ENCODE assay signal across 14 cellular contexts in genomic region chr18:9741461-9741820, GRCh38. TPM values are rescaled to one million over a fixed set of nuclear protein-coding genes. Genes with fewer than 3 reads are reported as not detected.
DNase-seq lines count a peak whose midpoint lies in the region; ATAC-seq and TF ChIP-seq lines count a peak whose summit lies in the region.
"Had no signal": no experiment of that assay in that cellular context is flagged by ENCODE, and none has a peak within 500 bp of the region (broad histone marks: within the 10 kb centered on the region; RNA-seq: fewer than 3 reads in every experiment).

No MANE protein-coding gene starts in this region.

- H3K9me2 ChIP-seq in Karpas-422 (replicated peaks; ENCODE audit: insufficient read depth, low read length), result no peaks in the 10 kb centered on the region

- H3K4me2 ChIP-seq in Karpas-422 (ENCODE audit: low read depth, low read length, poor library complexity, severe bottlenecking), result no peak overlapping the region
- H3K4me2 ChIP-seq in neural progenitor cell, result no peak overlapping the region

- H3K79me2 ChIP-seq in Karpas-422 (ENCODE audit: low read length) (no peaks in the 10 kb centered on the region), neural progenitor cell (ENCODE audit: low read depth) (no peaks in the 10 kb centered on the region)

- WGBS in tibial nerve, 2 donors, result 73 to 86% methylated on average over 7 of the region's 7 CpGs

- no peak for TF ChIP-seq EP300 in tibial nerve (IDR thresholded peaks at IDR 0.05)

- H3K36me3 ChIP-seq in Karpas-422 (ENCODE audit: insufficient read depth, low read length) (no peaks in the 10 kb centered on the region), neural progenitor cell (no peaks in the 10 kb centered on the region), tibial nerve (no peaks in the 10 kb centered on the region)

- H3K27me3 ChIP-seq in Karpas-422 (ENCODE audit: low read length), result no peaks in the 10 kb centered on the region
- no peaks in the 10 kb centered on the region for H3K27me3 ChIP-seq in neural progenitor cell
- no peaks in the 10 kb centered on the region for H3K27me3 ChIP-seq in tibial nerve

- no peak for TF ChIP-seq POLR2A in tibial nerve (IDR thresholded peaks at IDR 0.05)

- no peak overlapping the region for H3K9ac ChIP-seq in Karpas-422 (ENCODE audit: low read length)
- H3K9ac ChIP-seq in neural progenitor cell, result no peak overlapping the region

- H3K4me1 Mint-ChIP-seq in dendritic cell treated with granulocyte-macrophage colony-stimulating factor and Interleukin-4, amounts not matched to agents 40 ng/mL and 50 ng/mL, for 4 days (ENCODE audit: low read depth), result peaks cover 77% of the 10 kb centered on the region
- H3K4me1 Mint-ChIP-seq in neural progenitor cell (peaks cover 48% of the 10 kb centered on the region), MCF 10A (ENCODE audit: insufficient read depth, unreplicated experiment) (peaks cover 29% of the 10 kb centered on the region)
- H3K4me1 Mint-ChIP-seq in activated T-cell treated with anti-CD3 and anti-CD28 coated beads, Interleukin-2, amount 50 U/mL, for 72 hours (ENCODE audit: low read depth), result no peaks in the 10 kb centered on the region
- H3K4me1 Mint-ChIP-seq: activated naive CD8-positive, alpha-beta T cell treated with anti-CD3 and anti-CD28 coated beads for 36 hours; natural killer cell had no signal

- H3K9me3 ChIP-seq in Karpas-422 (ENCODE audit: low read length), result no peaks in the 10 kb centered on the region
- H3K9me3 ChIP-seq in neural progenitor cell (ENCODE audit: low read depth), result no peaks in the 10 kb centered on the region
- no peaks in the 10 kb centered on the region for H3K9me3 ChIP-seq in tibial nerve

- ATAC-seq in GM21381 (IDR thresholded peaks at IDR 0.05; ENCODE audit: unreplicated experiment), result no peak
- ATAC-seq in activated T-cell treated with anti-CD3 and anti-CD28 coated beads, Interleukin-2, amount 50 U/mL, for 72 hours (replicated peaks in 1 of 2), result no peak
- ATAC-seq: natural killer cell had no signal

- no peaks in the 10 kb centered on the region for H3K9me3 Mint-ChIP-seq in dendritic cell treated with granulocyte-macrophage colony-stimulating factor and Interleukin-4, amounts not matched to agents 40 ng/mL and 50 ng/mL, for 4 days
- H3K9me3 Mint-ChIP-seq in neural progenitor cell (no peaks in the 10 kb centered on the region), MCF 10A (ENCODE audit: unreplicated experiment) (peaks cover 8% of the 10 kb centered on the region)
- H3K9me3 Mint-ChIP-seq in activated T-cell treated with anti-CD3 and anti-CD28 coated beads, Interleukin-2, amount 50 U/mL, for 72 hours, result no peaks in the 10 kb centered on the region
- H3K9me3 Mint-ChIP-seq: activated naive CD8-positive, alpha-beta T cell treated with anti-CD3 and anti-CD28 coated beads for 36 hours; natural killer cell; stimulated activated naive CD8-positive, alpha-beta T cell treated with anti-CD3 and anti-CD28 coated beads, Interleukin-15, Interleukin-2, amounts not matched to agents 100 ng/mL and 50 ng/mL, for 24 hours had no signal

- CTCF ChIA-PET in MCF 10A (lab: Yijun Ruan, JAX), result no interaction called here

- H3K27ac ChIP-seq in Karpas-422 (ENCODE audit: low read length) (no peak overlapping the region), neural progenitor cell (no peak overlapping the region), tibial nerve (peak overlapping the region in 3 of 4 donors; percentile 22 to 74 (median 42))

- peak; percentile 0 for DNase-seq in Karpas-422
- DNase-seq in neural progenitor cell (ENCODE audit: low spot score), result no peak
- no peak for DNase-seq in tibial nerve (ENCODE audit: low spot score in 2 of 2)
- DNase-seq in activated T-cell treated with anti-CD3 and anti-CD28 coated beads, Interleukin-2, amount 50 U/mL, for 72 hours, result no peak
- no peak for DNase-seq in MCF 10A (ENCODE audit: unreplicated experiment)
- DNase-seq: activated CD4-positive, alpha-beta T cell treated with anti-CD3 and anti-CD28 coated beads for 4 hours; activated naive CD8-positive, alpha-beta T cell treated with anti-CD3 and anti-CD28 coated beads for 36 hours; natural killer cell; NCI-H2029; NCI-H748 treated with DMSO at 0.1 percent for 48 hours; T-helper 2 cell had no signal

- H3K36me3 Mint-ChIP-seq in dendritic cell treated with granulocyte-macrophage colony-stimulating factor and Interleukin-4, amounts not matched to agents 40 ng/mL and 50 ng/mL, for 4 days (ENCODE audit: low read depth), result peaks cover 45% of the 10 kb centered on the region
- H3K36me3 Mint-ChIP-seq in neural progenitor cell (no peaks in the 10 kb centered on the region), MCF 10A (ENCODE audit: insufficient read depth, unreplicated experiment) (no peaks in the 10 kb centered on the region)
- H3K36me3 Mint-ChIP-seq in activated T-cell treated with anti-CD3 and anti-CD28 coated beads, Interleukin-2, amount 50 U/mL, for 72 hours (ENCODE audit: insufficient read depth in 2 of 2), result peaks cover 0 to 2% of the 10 kb centered on the region in 2 donors
- H3K36me3 Mint-ChIP-seq: activated naive CD8-positive, alpha-beta T cell treated with anti-CD3 and anti-CD28 coated beads for 36 hours; natural killer cell had no signal

- no peaks in the 10 kb centered on the region for H3F3A ChIP-seq in neural progenitor cell (ENCODE audit: low read depth)

- BruUV-seq in MCF 10A (replicated peaks; lab: Mats Ljungman, UMichigan), result no TSS peak

- H2AFZ ChIP-seq in Karpas-422 (ENCODE audit: low read length) (no peak overlapping the region), neural progenitor cell (replicated peaks) (peak overlapping the region; percentile 81)

- intact Hi-C loops in dendritic cell treated with granulocyte-macrophage colony-stimulating factor and Interleukin-4, amounts not matched to agents 40 ng/mL and 50 ng/mL, for 4 days (cut with micrococcal nuclease), result no loop called here
- intact Hi-C loops in MCF 10A (cut with micrococcal nuclease), result no loop called here

- TF ChIP-seq CTCF in neural progenitor cell (IDR thresholded peaks at IDR 0.05) (no peak), tibial nerve (IDR thresholded peaks at IDR 0.05) (no peak), MCF 10A (IDR thresholded peaks at IDR 0.05; ENCODE audit: unreplicated experiment) (no peak)

- peak overlapping the region; percentile 64 for H3K27ac Mint-ChIP-seq in dendritic cell treated with granulocyte-macrophage colony-stimulating factor and Interleukin-4, amounts not matched to agents 40 ng/mL and 50 ng/mL, for 4 days
- H3K27ac Mint-ChIP-seq in neural progenitor cell (no peak overlapping the region), MCF 10A (ENCODE audit: low read depth, unreplicated experiment) (no peak overlapping the region)
- no peak overlapping the region for H3K27ac Mint-ChIP-seq in activated T-cell treated with anti-CD3 and anti-CD28 coated beads, Interleukin-2, amount 50 U/mL, for 72 hours
- H3K27ac Mint-ChIP-seq: activated naive CD8-positive, alpha-beta T cell treated with anti-CD3 and anti-CD28 coated beads for 36 hours; natural killer cell; stimulated activated naive CD8-positive, alpha-beta T cell treated with anti-CD3 and anti-CD28 coated beads, Interleukin-15, Interleukin-2, amounts not matched to agents 100 ng/mL and 50 ng/mL, for 24 hours had no signal

- no peak overlapping the region for H3K4me3 ChIP-seq in Karpas-422 (ENCODE audit: low read length)
- H3K4me3 ChIP-seq in neural progenitor cell, result no peak overlapping the region
- H3K4me3 ChIP-seq in tibial nerve, result no peak overlapping the region

- H3K4me3 Mint-ChIP-seq in dendritic cell treated with granulocyte-macrophage colony-stimulating factor and Interleukin-4, amounts not matched to agents 40 ng/mL and 50 ng/mL, for 4 days, result no peak overlapping the region
- H3K4me3 Mint-ChIP-seq in neural progenitor cell, result no peak overlapping the region
- no peak overlapping the region for H3K4me3 Mint-ChIP-seq in activated T-cell treated with anti-CD3 and anti-CD28 coated beads, Interleukin-2, amount 50 U/mL, for 72 hours
- H3K4me3 Mint-ChIP-seq in MCF 10A (ENCODE audit: unreplicated experiment), result no peak overlapping the region
- H3K4me3 Mint-ChIP-seq: activated naive CD8-positive, alpha-beta T cell treated with anti-CD3 and anti-CD28 coated beads for 36 hours; natural killer cell; stimulated activated naive CD8-positive, alpha-beta T cell treated with anti-CD3 and anti-CD28 coated beads, Interleukin-15, Interleukin-2, amounts not matched to agents 100 ng/mL and 50 ng/mL, for 24 hours had no signal

- POLR2A ChIA-PET in MCF 10A (lab: Yijun Ruan, JAX), result no interaction called here

- H3K27me3 Mint-ChIP-seq in dendritic cell treated with granulocyte-macrophage colony-stimulating factor and Interleukin-4, amounts not matched to agents 40 ng/mL and 50 ng/mL, for 4 days, result no peaks in the 10 kb centered on the region
- H3K27me3 Mint-ChIP-seq in neural progenitor cell (ENCODE audit: insufficient read depth, low read depth), result peaks cover 5% of the 10 kb centered on the region
- peaks cover 30% of the 10 kb centered on the region for H3K27me3 Mint-ChIP-seq in activated T-cell treated with anti-CD3 and anti-CD28 coated beads, Interleukin-2, amount 50 U/mL, for 72 hours (ENCODE audit: low read depth)
- H3K27me3 Mint-ChIP-seq in MCF 10A (ENCODE audit: insufficient read depth, unreplicated experiment), result no peaks in the 10 kb centered on the region

- no peaks in the 10 kb centered on the region for H4K20me1 ChIP-seq in Karpas-422 (ENCODE audit: insufficient read depth, low read depth, low read length)
- no peaks in the 10 kb centered on the region for H4K20me1 ChIP-seq in neural progenitor cell (ENCODE audit: low read depth)

- H3K4me1 ChIP-seq in Karpas-422 (ENCODE audit: low read length) (no peaks in the 10 kb centered on the region), neural progenitor cell (peaks cover 9% of the 10 kb centered on the region), tibial nerve (peaks cover 0 to 60% (median 13%) of the 10 kb centered on the region in 4 donors)

RNA-seq across cellular contexts. Expression of gene RAB31, which starts 33.3 kb away (rescaled TPM):
- not detected in 2 replicates for total RNA-seq in Karpas-422 (2014; rRNA removed; shearing (Covaris generic); ENCODE audit: low replicate concordance)
- total RNA-seq in neural progenitor cell (ENCODE audit: low replicate concordance), result 4.6 and 5.0 TPM in 2 replicates
- 10 to 100 TPM; 27.1 to 54.4 (median 44.3) TPM for total RNA-seq in tibial nerve
- under 1 TPM; 0.42 to 0.82 TPM for total RNA-seq in activated T-cell treated with anti-CD3 and anti-CD28 coated beads, Interleukin-2, amount 50 U/mL, for 72 hours
- total RNA-seq in MCF 10A (2022), result 4.8 and 6.1 TPM in 2 replicates

Comparison
In these comparisons a context has a peak if more than half of its experiments do, and no peak if none do; other contexts are left out.
1. H3K27ac ChIP-seq: peak in tibial nerve (3 of 4); none in Karpas-422 (single experiment) and neural progenitor cell (single experiment).